In the genomic region with DNA sequence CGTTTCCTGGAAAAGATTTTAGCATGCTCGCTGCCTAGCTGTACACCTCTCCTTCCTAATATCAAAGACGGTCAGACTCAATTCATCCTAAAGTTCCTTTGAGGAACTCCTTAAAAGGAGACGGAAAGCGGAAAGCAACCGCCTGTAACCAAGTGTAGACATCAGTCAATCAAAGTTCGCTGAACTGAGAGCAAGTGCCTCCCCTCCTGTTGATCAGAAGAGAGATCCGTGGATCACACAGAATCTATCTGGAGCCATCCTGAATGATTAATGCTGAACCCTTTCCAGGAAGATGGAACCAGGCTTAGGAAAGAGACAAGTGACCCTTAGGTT, we compare ENCODE assay signal across 9 cellular contexts. TPM values are rescaled to one million over a fixed set of nuclear protein-coding genes. Genes with fewer than 3 reads are reported as not detected.
DNase-seq lines count a peak whose midpoint lies in the region; ATAC-seq and TF ChIP-seq lines count a peak whose summit lies in the region.
"Had no signal": no experiment of that assay in that cellular context is flagged by ENCODE, and none has a peak within 500 bp of the region (broad histone marks: within the 10 kb centered on the region; RNA-seq: fewer than 3 reads in every experiment).

No MANE protein-coding gene starts in this region.

- peaks cover 37% of the 10 kb centered on the region for H3K4me1 Mint-ChIP-seq in activated CD8-positive, alpha-beta memory T cell treated with anti-CD3 and anti-CD28 coated beads, Interleukin-2, amount 10 ng/mL, durations not matched to agents 7 days and 5 days
- H3K4me1 Mint-ChIP-seq in nephron progenitor cell = peaks cover 34% of the 10 kb centered on the region

- intact Hi-C loops in esophagus squamous epithelium (cut with DNase I) = loop anchor here (5.0 to 10.0 kb wide), 2 partner anchors 69 to 194 kb away; partner anchors contain the start of gene PARP2

- no peak for TF ChIP-seq CTCF in VCaP (conservative IDR thresholded peaks at IDR 0.05)
- no peak for TF ChIP-seq CTCF in esophagus squamous epithelium (IDR thresholded peaks at IDR 0.05)
- no peak for TF ChIP-seq CTCF in nephron progenitor cell (IDR thresholded peaks at IDR 0.05)

- peak overlapping the region; percentile 97 for H3K27ac Mint-ChIP-seq in activated CD8-positive, alpha-beta memory T cell treated with anti-CD3 and anti-CD28 coated beads, Interleukin-2, amount 10 ng/mL, durations not matched to agents 7 days and 5 days
- H3K27ac Mint-ChIP-seq in nephron progenitor cell = peak overlapping the region; percentile 77

- no peaks in the 10 kb centered on the region for H3K27me3 Mint-ChIP-seq in activated CD8-positive, alpha-beta memory T cell treated with anti-CD3 and anti-CD28 coated beads, Interleukin-2, amount 10 ng/mL, durations not matched to agents 7 days and 5 days
- H3K27me3 Mint-ChIP-seq in nephron progenitor cell (ENCODE audit: low read depth, poor library complexity) = no peaks in the 10 kb centered on the region

- CTCF ChIA-PET in activated CD8-positive, alpha-beta memory T cell treated with anti-CD3 and anti-CD28 coated beads, Interleukin-2, amount 10 ng/mL, durations not matched to agents 7 days and 5 days (lab: Charles Lee) = interaction anchor here (0.6 to 4.4 kb wide), 16 partner anchors 9 to 199 kb away, joined by 3 to 48 read pairs (median 5); partner anchors contain the start of genes APEX1, OSGEP, PARP2 and PIP4P1

- no peaks in the 10 kb centered on the region for H3K27me3 ChIP-seq in esophagus squamous epithelium

- DNase-seq in activated CD8-positive, alpha-beta memory T cell treated with anti-CD3 and anti-CD28 coated beads, Interleukin-2, amount 10 ng/mL, durations not matched to agents 7 days and 5 days = peak; percentile 63
- no peak for DNase-seq in activated CD8-positive, alpha-beta memory T cell treated with anti-CD3 and anti-CD28 coated beads, Interleukin-2, amount 50 U/mL, for 48 hours
- no peak for DNase-seq in esophagus squamous epithelium (lab: John Stamatoyannopoulos, UW)
- DNase-seq in nephron progenitor cell = no peak
- DNase-seq in DMS79 treated with DMSO at 0.1 percent for 48 hours (lab: John Stamatoyannopoulos, UW) = no peak

- ATAC-seq in activated CD8-positive, alpha-beta memory T cell treated with anti-CD3 and anti-CD28 coated beads, Interleukin-2, amount 10 ng/mL, durations not matched to agents 7 days and 5 days = peak; percentile 50
- ATAC-seq in HG03432 (IDR thresholded peaks at IDR 0.05; ENCODE audit: unreplicated experiment) (peak; percentile 41), HG03097 (IDR thresholded peaks at IDR 0.05; ENCODE audit: low FRiP score, unreplicated experiment) (no peak)

- peak overlapping the region; percentile 53 to 91 (median 85) for H3K4me3 ChIP-seq in esophagus squamous epithelium

- H3K9me3 ChIP-seq in esophagus squamous epithelium = no peaks in the 10 kb centered on the region

- H3K27ac ChIP-seq in VCaP (peak overlapping the region; percentile 86), esophagus squamous epithelium (peak overlapping the region; percentile 88 to 99 (median 98))

- H3K36me3 ChIP-seq in esophagus squamous epithelium = no peaks in the 10 kb centered on the region

- TF ChIP-seq POLR2A in esophagus squamous epithelium (IDR thresholded peaks at IDR 0.05) = no peak

- 6 to 9% methylated on average over 8 of the region's 8 CpGs for WGBS in esophagus squamous epithelium, 2 donors

- peaks cover 0 to 35% (median 10%) of the 10 kb centered on the region in 3 donors for H3K4me1 ChIP-seq in esophagus squamous epithelium

- no peaks in the 10 kb centered on the region for H3K9me3 Mint-ChIP-seq in activated CD8-positive, alpha-beta memory T cell treated with anti-CD3 and anti-CD28 coated beads, Interleukin-2, amount 10 ng/mL, durations not matched to agents 7 days and 5 days (ENCODE audit: low read depth)
- H3K9me3 Mint-ChIP-seq in nephron progenitor cell = no peaks in the 10 kb centered on the region

- H3K4me3 Mint-ChIP-seq in activated CD8-positive, alpha-beta memory T cell treated with anti-CD3 and anti-CD28 coated beads, Interleukin-2, amount 10 ng/mL, durations not matched to agents 7 days and 5 days = peak overlapping the region; percentile 94
- H3K4me3 Mint-ChIP-seq in nephron progenitor cell = peak overlapping the region; percentile 94

- peaks cover 12% of the 10 kb centered on the region for H3K36me3 Mint-ChIP-seq in activated CD8-positive, alpha-beta memory T cell treated with anti-CD3 and anti-CD28 coated beads, Interleukin-2, amount 10 ng/mL, durations not matched to agents 7 days and 5 days
- H3K36me3 Mint-ChIP-seq in nephron progenitor cell (ENCODE audit: low read depth) = no peaks in the 10 kb centered on the region

RNA-seq across cellular contexts. Expression of gene TEP1, which starts 0.5 kb away (rescaled TPM):
- total RNA-seq in activated CD8-positive, alpha-beta memory T cell treated with anti-CD3 and anti-CD28 coated beads, Interleukin-2, amount 10 ng/mL, durations not matched to agents 7 days and 5 days = 10 to 100 TPM; 44.9 to 52.9 TPM
- total RNA-seq in esophagus squamous epithelium = 10 to 100 TPM; 13.4 to 16.6 (median 14.7) TPM

RNA-seq across cellular contexts. Expression of gene KLHL33, which starts 22.2 kb away (rescaled TPM):
- under 1 TPM; 0.44 to 0.59 TPM for total RNA-seq in activated CD8-positive, alpha-beta memory T cell treated with anti-CD3 and anti-CD28 coated beads, Interleukin-2, amount 10 ng/mL, durations not matched to agents 7 days and 5 days
- under 1 TPM in 1 of 4 donors, not detected in 3; 0.57 TPM for total RNA-seq in esophagus squamous epithelium
- total RNA-seq: glomerular endothelial cell had no signal

RNA-seq across cellular contexts. Expression of gene OSGEP, which starts 40.9 kb away (rescaled TPM):
- total RNA-seq in activated CD8-positive, alpha-beta memory T cell treated with anti-CD3 and anti-CD28 coated beads, Interleukin-2, amount 10 ng/mL, durations not matched to agents 7 days and 5 days = 10 to 100 TPM; 42.8 to 53.0 TPM
- 10 to 100 TPM; 22.3 to 41.6 (median 26.6) TPM for total RNA-seq in esophagus squamous epithelium

RNA-seq across cellular contexts. Expression of gene APEX1, which starts 41.3 kb away (rescaled TPM):
- 100 to 1,000 TPM; 112 to 179 TPM for total RNA-seq in activated CD8-positive, alpha-beta memory T cell treated with anti-CD3 and anti-CD28 coated beads, Interleukin-2, amount 10 ng/mL, durations not matched to agents 7 days and 5 days
- total RNA-seq in esophagus squamous epithelium = 100 to 1,000 TPM in 3 of 4 donors, 10 to 100 TPM in 1; 75.7 to 132 (median 115) TPM

RNA-seq across cellular contexts. Expression of gene PIP4P1, which starts 47.5 kb away (rescaled TPM):
- 10 to 100 TPM; 30.9 to 31.7 TPM for total RNA-seq in activated CD8-positive, alpha-beta memory T cell treated with anti-CD3 and anti-CD28 coated beads, Interleukin-2, amount 10 ng/mL, durations not matched to agents 7 days and 5 days
- total RNA-seq in esophagus squamous epithelium = 10 to 100 TPM; 15.8 to 25.7 (median 19.1) TPM
